8 cellular contexts compared by ENCODE assay signal in genomic region chr13:32314271-32314967, GRCh38. TPM values are rescaled to one million over a fixed set of nuclear protein-coding genes. Genes with fewer than 3 reads are reported as not detected.
DNase-seq lines count a peak whose midpoint lies in the region; ATAC-seq and TF ChIP-seq lines count a peak whose summit lies in the region.

No MANE protein-coding gene starts in this region.

- intact Hi-C loops in A673 (cut with micrococcal nuclease; ENCODE audit: unreplicated experiment), result loop anchor here (5.0 kb wide), 1 partner anchor 297 kb away; no protein-coding TSS in a partner anchor
- intact Hi-C loops in dendritic cell treated with granulocyte-macrophage colony-stimulating factor and Interleukin-4, amounts not matched to agents 40 ng/mL and 50 ng/mL, for 4 days (cut with micrococcal nuclease), result loop anchor here (2.0 to 10.0 kb wide), 4 partner anchors 26 to 407 kb away; partner anchors contain the start of genes FRY and N4BP2L2

- H3K27ac ChIP-seq in A673 (ENCODE audit: low read depth, low read length, poor library complexity, severe bottlenecking) (peak overlapping the region; percentile 97), muscle layer of colon (ENCODE audit: low read depth, low read length) (peak overlapping the region; percentile 64)

- peak overlapping the region; percentile 66 for H3K4me3 ChIP-seq in A673 (ENCODE audit: low read depth, low read length, poor library complexity, severe bottlenecking)
- H3K4me3 ChIP-seq in Jurkat, Clone E6-1 (ENCODE audit: low read length), result peak overlapping the region; percentile 72
- H3K4me3 ChIP-seq in muscle layer of colon (ENCODE audit: low read depth in 1 of 2, low read length in 2 of 2), result peak overlapping the region; percentile 63 to 84

- H3K9ac ChIP-seq in muscle layer of colon (ENCODE audit: low read length), result peak overlapping the region; percentile 78

- no peak for DNase-seq in A673 (ENCODE audit: low spot score)
- DNase-seq in Jurkat, Clone E6-1 (ENCODE audit: low read depth, low spot score), result no peak
- no peak for DNase-seq in RPMI8226
- no peak for DNase-seq in HPDE6-E6E7 (ENCODE audit: extremely low spot score)
- no peak for DNase-seq in islet precursor cell

- TF ChIP-seq CTCF in A673 (conservative IDR thresholded peaks at IDR 0.05; ENCODE audit: low read depth, low read length), result no peak

- H3K27me3 ChIP-seq in A673 (replicated peaks; ENCODE audit: insufficient read depth, low read depth, low read length, poor library complexity) (no peaks in the 10 kb centered on the region), muscle layer of colon (ENCODE audit: control insufficient read depth in 1 of 2, insufficient read depth in 2 of 2, low read length in 2 of 2) (no peaks in the 10 kb centered on the region)

- peaks cover 16% of the 10 kb centered on the region for H3K4me1 Mint-ChIP-seq in dendritic cell treated with granulocyte-macrophage colony-stimulating factor and Interleukin-4, amounts not matched to agents 40 ng/mL and 50 ng/mL, for 4 days (ENCODE audit: low read depth)

- no peaks in the 10 kb centered on the region for H3K9me3 Mint-ChIP-seq in dendritic cell treated with granulocyte-macrophage colony-stimulating factor and Interleukin-4, amounts not matched to agents 40 ng/mL and 50 ng/mL, for 4 days

- CTCF ChIA-PET in A673 (lab: Charles Lee), result no interaction called here

- H3K36me3 ChIP-seq in A673 (ENCODE audit: insufficient read depth, low read length, poor library complexity, severe bottlenecking) (peaks cover 15% of the 10 kb centered on the region), muscle layer of colon (ENCODE audit: insufficient read depth, low read length) (no peaks in the 10 kb centered on the region)

- peaks cover 9% of the 10 kb centered on the region for H3K36me3 Mint-ChIP-seq in dendritic cell treated with granulocyte-macrophage colony-stimulating factor and Interleukin-4, amounts not matched to agents 40 ng/mL and 50 ng/mL, for 4 days (ENCODE audit: low read depth)

- no peaks in the 10 kb centered on the region for H3K27me3 Mint-ChIP-seq in dendritic cell treated with granulocyte-macrophage colony-stimulating factor and Interleukin-4, amounts not matched to agents 40 ng/mL and 50 ng/mL, for 4 days

- H3K4me1 ChIP-seq in A673 (ENCODE audit: insufficient read depth, low read length, poor library complexity, severe bottlenecking), result peaks cover 5% of the 10 kb centered on the region
- H3K4me1 ChIP-seq in muscle layer of colon (ENCODE audit: insufficient read depth, low read length), result peaks cover 11% of the 10 kb centered on the region

- no peak for ATAC-seq in HG02610 (IDR thresholded peaks at IDR 0.05; ENCODE audit: unreplicated experiment)

- no TSS peak for BruUV-seq in A673 (replicated peaks; lab: Mats Ljungman, UMichigan)

- peak overlapping the region; percentile 95 for H3K4me3 Mint-ChIP-seq in dendritic cell treated with granulocyte-macrophage colony-stimulating factor and Interleukin-4, amounts not matched to agents 40 ng/mL and 50 ng/mL, for 4 days

- POLR2A ChIA-PET in A673 (lab: Charles Lee; ENCODE audit: low non-redundant PET), result interaction anchor here (0.6 kb wide), 1 partner anchor 387 kb away, joined by 3 read pairs; no protein-coding TSS in a partner anchor

- no peaks in the 10 kb centered on the region for H3K9me3 ChIP-seq in A673 (ENCODE audit: low read depth, low read length, poor library complexity, severe bottlenecking)
- H3K9me3 ChIP-seq in muscle layer of colon (ENCODE audit: low read length), result no peaks in the 10 kb centered on the region

- H3K27ac Mint-ChIP-seq in dendritic cell treated with granulocyte-macrophage colony-stimulating factor and Interleukin-4, amounts not matched to agents 40 ng/mL and 50 ng/mL, for 4 days, result peak overlapping the region; percentile 100

RNA-seq across cellular contexts. Expression of gene ZAR1L, which starts 0.7 kb away (rescaled TPM):
- not detected in 2 replicates for total RNA-seq in A673 (2021)
- not detected for polyA plus RNA-seq in Jurkat, Clone E6-1 (2012; ENCODE audit: insufficient read depth, insufficient read length)

RNA-seq across cellular contexts. Expression of gene BRCA2, which starts 0.9 kb away (rescaled TPM):
- 35.9 and 47.2 TPM in 2 replicates for total RNA-seq in A673 (2021)
- 13.6 TPM for polyA plus RNA-seq in Jurkat, Clone E6-1 (2012; ENCODE audit: insufficient read depth, insufficient read length)
